8 cellular contexts compared by ENCODE assay signal in the genomic region with DNA sequence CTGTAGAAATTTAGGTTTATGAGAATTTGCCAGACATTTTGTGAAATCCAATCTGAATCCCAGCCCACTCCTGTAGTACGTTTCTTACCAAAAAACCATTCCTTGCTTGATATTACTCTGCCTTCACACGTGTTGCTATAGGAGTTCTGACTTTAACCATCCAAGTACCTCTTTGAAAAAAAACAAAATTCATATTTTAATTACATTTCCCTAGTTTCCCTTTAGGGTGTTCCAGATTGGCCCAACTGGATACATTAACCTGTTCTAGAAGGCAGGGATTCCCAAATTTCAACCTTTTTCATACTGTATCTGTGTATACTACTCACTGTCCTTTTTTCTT. TPM values are rescaled to one million over a fixed set of nuclear protein-coding genes. Genes with fewer than 3 reads are reported as not detected.
DNase-seq lines count a peak whose midpoint lies in the region; ATAC-seq and TF ChIP-seq lines count a peak whose summit lies in the region.

No MANE protein-coding gene starts in this region.

- no peaks in the 10 kb centered on the region for H4K20me1 ChIP-seq in HCT116 (ENCODE audit: insufficient read depth)

- peak overlapping the region; percentile 96 for H2AFZ ChIP-seq in HCT116 (ENCODE audit: low read depth, low read length, poor library complexity, severe bottlenecking)

- H3K27me3 Mint-ChIP-seq in activated CD4-positive, alpha-beta memory T cell treated with anti-CD3 and anti-CD28 coated beads, Interleukin-2, amount 10 ng/mL, durations not matched to agents 7 days and 5 days: no peaks in the 10 kb centered on the region

- H3K36me3 Mint-ChIP-seq in activated CD4-positive, alpha-beta memory T cell treated with anti-CD3 and anti-CD28 coated beads, Interleukin-2, amount 10 ng/mL, durations not matched to agents 7 days and 5 days (ENCODE audit: low read depth): peaks cover 28% of the 10 kb centered on the region

- no CpG with 5 or more reads among the region's 2 CpGs for WGBS in iPS DF 6.9 (ENCODE audit: insufficient coverage, insufficient read length)
- WGBS in spleen, 5 donors: 7 to 12% (median 9%) methylated on average over 2 of the region's 2 CpGs

- H3K4me1 Mint-ChIP-seq in activated CD4-positive, alpha-beta memory T cell treated with anti-CD3 and anti-CD28 coated beads, Interleukin-2, amount 10 ng/mL, durations not matched to agents 7 days and 5 days: peaks cover 27% of the 10 kb centered on the region

- TF ChIP-seq CTCF in HCT116 (IDR thresholded peaks at IDR 0.05 in 2 of 3, conservative IDR thresholded peaks at IDR 0.05 in 1 of 3; ENCODE audit: borderline replicate concordance in 1 of 3, insufficient read depth in 1 of 3, low read depth in 2 of 3, low read length in 2 of 3): no peak
- no peak for TF ChIP-seq CTCF in spleen (IDR thresholded peaks at IDR 0.05 in 8 of 11, conservative IDR thresholded peaks at IDR 0.05 in 3 of 11)

- CTCF ChIA-PET in HCT116 (lab: Charles Lee): no interaction called here
- CTCF ChIA-PET in activated CD4-positive, alpha-beta memory T cell treated with anti-CD3 and anti-CD28 coated beads, Interleukin-2, amount 10 ng/mL, durations not matched to agents 7 days and 5 days (lab: Charles Lee): no interaction called here

- TF ChIP-seq POLR2A in HCT116 (IDR thresholded peaks at IDR 0.05; ENCODE audit: borderline replicate concordance, extremely low read depth, insufficient read depth, insufficient read length) (no peak), spleen (IDR thresholded peaks at IDR 0.05) (no peak)

- H3K4me1 ChIP-seq in HCT116 (ENCODE audit: control insufficient read depth in 1 of 2, insufficient read depth in 2 of 2, low read length in 2 of 2): peaks cover 17 to 36% of the 10 kb centered on the region in 2 experiments
- 0 out of 2 replicates have a peak, but pooled peaks cover 1% of the 10 kb centered on the region for H3K4me1 ChIP-seq in iPS DF 6.9 (ENCODE audit: control insufficient read depth, insufficient read depth, low read length)
- H3K4me1 ChIP-seq in spleen: peaks cover 22 to 48% (median 35%) of the 10 kb centered on the region in 6 donors

- H3K27ac ChIP-seq in HCT116 (ENCODE audit: low read depth, low read length): peak overlapping the region; percentile 87
- no peak overlapping the region for H3K27ac ChIP-seq in iPS DF 6.9 (ENCODE audit: low read length)
- H3K27ac ChIP-seq in spleen: peak overlapping the region; percentile 97 to 100 (median 99)

- H3K4me2 ChIP-seq in HCT116 (ENCODE audit: low read length): peak overlapping the region; percentile 88

- TF ChIP-seq RAD21 in HCT116 (IDR thresholded peaks at IDR 0.05; ENCODE audit: low read depth): no peak

- intact Hi-C loops in HCT116 (cut with micrococcal nuclease): no loop called here
- intact Hi-C loops in spleen (cut with DNase I; ENCODE audit: low total_unique reads): loop anchor here (10.0 kb wide), 1 partner anchor 274 kb away; a partner anchor contains a TSS
- intact Hi-C loops in left colon (cut with DNase I, micrococcal nuclease): no loop called here

- H3K4me3 ChIP-seq in HCT116 (replicated peaks in 1 of 2; ENCODE audit: low read depth in 1 of 2, low read length in 2 of 2): peak overlapping the region; percentile 51 to 88
- H3K4me3 ChIP-seq in iPS DF 6.9 (ENCODE audit: low read length): peak overlapping the region; percentile 68; the same call in 1 of the 2 replicates
- peak overlapping the region; percentile 32 to 89 (median 74) for H3K4me3 ChIP-seq in spleen

- POLR2A ChIA-PET in HCT116 (lab: Charles Lee): no interaction called here
- POLR2A ChIA-PET in activated CD4-positive, alpha-beta memory T cell treated with anti-CD3 and anti-CD28 coated beads, Interleukin-2, amount 10 ng/mL, durations not matched to agents 7 days and 5 days (lab: Charles Lee): interaction anchor here (1.8 to 2.6 kb wide), 3 partner anchors 279 to 1029 kb away, joined by 9 to 33 read pairs (median 32); a partner anchor contains a TSS

- ATAC-seq in HCT116: no peak
- ATAC-seq in HG03196 (IDR thresholded peaks at IDR 0.05; ENCODE audit: unreplicated experiment): no peak
- no peak for ATAC-seq in HG03108 (IDR thresholded peaks at IDR 0.05; ENCODE audit: unreplicated experiment)
- no peak for ATAC-seq in left colon
- ATAC-seq in GM19328 (IDR thresholded peaks at IDR 0.05; ENCODE audit: unreplicated experiment): no peak

- no peaks in the 10 kb centered on the region for H3K27me3 ChIP-seq in HCT116 (ENCODE audit: insufficient read depth, low read length)
- H3K27me3 ChIP-seq in iPS DF 6.9 (ENCODE audit: control insufficient read depth, insufficient read depth, low read length): no peaks in the 10 kb centered on the region
- no peaks in the 10 kb centered on the region for H3K27me3 ChIP-seq in spleen (replicated peaks in 1 of 7)

- H3K9me3 Mint-ChIP-seq in activated CD4-positive, alpha-beta memory T cell treated with anti-CD3 and anti-CD28 coated beads, Interleukin-2, amount 10 ng/mL, durations not matched to agents 7 days and 5 days: peaks cover 8% of the 10 kb centered on the region

- peak overlapping the region; percentile 76 for H3K9ac ChIP-seq in HCT116 (ENCODE audit: low read length)

- H3K9me3 ChIP-seq in HCT116 (ENCODE audit: control insufficient read depth in 1 of 2, insufficient read depth in 1 of 2, low read depth in 1 of 2, low read length in 2 of 2) (no peaks in the 10 kb centered on the region), iPS DF 6.9 (ENCODE audit: control insufficient read depth, insufficient read depth, low read length) (no peaks in the 10 kb centered on the region), spleen (peaks cover 0 to 22% (median 4%) of the 10 kb centered on the region in 8 donors)

- peaks cover 31% of the 10 kb centered on the region for H3K79me2 ChIP-seq in HCT116 (ENCODE audit: insufficient read depth, low read length)

- RAD21 ChIA-PET in HCT116 (lab: Charles Lee; ENCODE audit: low non-redundant PET in 1 of 2, low total read pairs in 2 of 2, uncharacterized antibody in 2 of 2, unreplicated experiment in 2 of 2): no interaction called here

- BruUV-seq in HCT116 (replicated peaks; lab: Mats Ljungman, UMichigan): no TSS peak

- H3K9me2 ChIP-seq in HCT116 (ENCODE audit: insufficient read depth): no peaks in the 10 kb centered on the region

- DNase-seq in HCT116 (ENCODE audit: low read depth, low spot score) (no peak), iPS DF 6.9 (ENCODE audit: low read depth, low spot score) (no peak), spleen (no peak), left colon (no peak)
- DNase-seq in activated CD4-positive, alpha-beta memory T cell treated with anti-CD3 and anti-CD28 coated beads, Interleukin-2, amount 10 ng/mL, durations not matched to agents 7 days and 5 days: no peak

- peak overlapping the region; percentile 100 for H3K27ac Mint-ChIP-seq in activated CD4-positive, alpha-beta memory T cell treated with anti-CD3 and anti-CD28 coated beads, Interleukin-2, amount 10 ng/mL, durations not matched to agents 7 days and 5 days

- H3K4me3 Mint-ChIP-seq in activated CD4-positive, alpha-beta memory T cell treated with anti-CD3 and anti-CD28 coated beads, Interleukin-2, amount 10 ng/mL, durations not matched to agents 7 days and 5 days: peak overlapping the region; percentile 100

- H3K36me3 ChIP-seq in HCT116 (ENCODE audit: control insufficient read depth in 1 of 2, insufficient read depth in 2 of 2, low read length in 2 of 2): no peaks in the 10 kb centered on the region
- no peaks in the 10 kb centered on the region for H3K36me3 ChIP-seq in iPS DF 6.9 (ENCODE audit: control insufficient read depth, insufficient read depth, low read length)
- H3K36me3 ChIP-seq in spleen: no peaks in the 10 kb centered on the region

TF ChIP-seq in HCT116, 20 proteins besides CTCF, POLR2A, EP300 and RAD21:
- TF ChIP-seq SP1 (IDR thresholded peaks at IDR 0.05; ENCODE audit: low read depth): no peak
- TF ChIP-seq YY1 (IDR thresholded peaks at IDR 0.05; ENCODE audit: extremely low read depth, insufficient replicate concordance, low read depth, low read length): no peak
- TF ChIP-seq, protein P1, sequence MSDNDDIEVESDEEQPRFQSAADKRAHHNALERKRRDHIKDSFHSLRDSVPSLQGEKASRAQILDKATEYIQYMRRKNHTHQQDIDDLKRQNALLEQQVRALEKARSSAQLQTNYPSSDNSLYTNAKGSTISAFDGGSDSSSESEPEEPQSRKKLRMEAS (IDR thresholded peaks at IDR 0.05): no peak
- TF ChIP-seq, protein P2, sequence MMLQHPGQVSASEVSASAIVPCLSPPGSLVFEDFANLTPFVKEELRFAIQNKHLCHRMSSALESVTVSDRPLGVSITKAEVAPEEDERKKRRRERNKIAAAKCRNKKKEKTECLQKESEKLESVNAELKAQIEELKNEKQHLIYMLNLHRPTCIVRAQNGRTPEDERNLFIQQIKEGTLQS (IDR thresholded peaks at IDR 0.05): no peak
- TF ChIP-seq ELF1 (IDR thresholded peaks at IDR 0.05; ENCODE audit: borderline replicate concordance, low read depth): no peak
- no peak for TF ChIP-seq SRF (IDR thresholded peaks at IDR 0.05; ENCODE audit: low read depth)
- no peak for TF ChIP-seq JUND (IDR thresholded peaks at IDR 0.05)
- no peak for TF ChIP-seq EGR1 (IDR thresholded peaks at IDR 0.05; ENCODE audit: low read depth)
- TF ChIP-seq CBX3 (IDR thresholded peaks at IDR 0.05; ENCODE audit: low read depth): no peak
- no peak for TF ChIP-seq FOSL1 (IDR thresholded peaks at IDR 0.05; ENCODE audit: low read depth)
- TF ChIP-seq EZH2 (IDR thresholded peaks at IDR 0.05): no peak
- no peak for TF ChIP-seq POLR2AphosphoS5 (IDR thresholded peaks at IDR 0.05; ENCODE audit: low read depth, low read length)
- TF ChIP-seq CEBPB (IDR thresholded peaks at IDR 0.05; ENCODE audit: low read depth): no peak

RNA-seq across cellular contexts. Expression of a gene that starts 1.4 kb away (rescaled TPM):
- 38.4 TPM for total RNA-seq in HCT116 (2021; ENCODE audit: unreplicated experiment)
- polyA plus RNA-seq in HCT116 (2012): 19.9 and 20.1 TPM in 2 replicates
- 10 to 100 TPM; 66.1 to 67.1 TPM for total RNA-seq in activated CD4-positive, alpha-beta memory T cell treated with anti-CD3 and anti-CD28 coated beads, Interleukin-2, amount 10 ng/mL, durations not matched to agents 7 days and 5 days
- total RNA-seq in spleen: 100 to 1,000 TPM in 4 of 7 donors, 10 to 100 TPM in 3; 84.0 to 133 (median 107) TPM
- polyA plus RNA-seq in spleen: 10 to 100 TPM; 15.3 to 29.5 (median 22.5) TPM
- 10 to 100 TPM; 68.6 to 93.5 TPM for total RNA-seq in left colon
